Comparison of ENCODE assay signal across 9 cellular contexts in the genomic region with DNA sequence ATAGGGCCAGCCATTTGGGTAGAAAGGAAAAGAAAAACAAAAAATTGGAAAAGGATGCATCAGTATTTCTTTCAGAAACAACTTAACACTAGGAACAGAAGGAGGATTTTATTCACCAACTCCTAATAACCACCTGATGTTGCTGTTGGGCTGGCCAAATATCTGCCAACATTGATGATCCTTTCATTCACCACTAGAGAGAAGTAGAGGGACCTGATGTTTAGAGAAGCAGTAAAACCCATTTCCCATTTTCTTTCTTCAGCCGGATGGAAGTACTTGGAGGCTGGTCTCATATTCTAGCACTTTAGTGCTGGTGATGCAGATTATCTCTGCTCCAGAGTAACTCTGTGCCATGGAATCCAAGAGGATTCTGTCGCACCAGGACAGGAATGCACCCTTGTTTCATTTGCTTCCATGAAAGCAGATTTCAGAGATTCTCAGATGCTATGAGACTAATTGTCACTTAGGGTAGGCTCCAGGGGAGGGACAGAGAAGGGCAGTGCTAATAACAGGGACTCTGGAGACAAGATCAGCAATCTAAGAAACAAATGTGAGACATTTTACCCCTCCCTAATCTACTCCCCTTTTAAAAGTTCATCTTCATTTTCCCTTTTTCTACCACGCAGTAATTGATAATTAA. TPM values are rescaled to one million over a fixed set of nuclear protein-coding genes. Genes with fewer than 3 reads are reported as not detected.
A peak's percentile ranks its signal among the peaks of the same experiment; 100 is the strongest.
DNase-seq lines count a peak whose midpoint lies in the region; ATAC-seq and TF ChIP-seq lines count a peak whose summit lies in the region.
"Had no signal": no experiment of that assay in that cellular context is flagged by ENCODE, and none has a peak within 500 bp of the region (broad histone marks: within the 10 kb centered on the region; RNA-seq: fewer than 3 reads in every experiment).

No MANE protein-coding gene starts in this region.

- H3K36me3 Mint-ChIP-seq in activated B cell treated with CpG ODN at 0.5 μM for 24 hours (ENCODE audit: low read depth), result peaks cover 26% of the 10 kb centered on the region

- H3K4me1 Mint-ChIP-seq in activated B cell treated with CpG ODN at 0.5 μM for 24 hours, result peaks cover 18% of the 10 kb centered on the region

- TF ChIP-seq CTCF in GM12865 (IDR thresholded peaks at IDR 0.05; ENCODE audit: insufficient read depth, low read depth, low read length, missing control alignments), result peak; percentile 55
- no peak for TF ChIP-seq CTCF in activated B cell treated with CpG ODN at 0.5 μM for 24 hours (IDR thresholded peaks at IDR 0.05)
- TF ChIP-seq CTCF in fibroblast of villous mesenchyme (IDR thresholded peaks at IDR 0.05; ENCODE audit: insufficient read depth, low read depth, low read length), result peak; percentile 49

- peak overlapping the region; percentile 79 for H3K4me3 ChIP-seq in GM12865 (ENCODE audit: low read depth, low read length)
- H3K4me3 ChIP-seq in fibroblast of villous mesenchyme (ENCODE audit: low read depth, low read length), result no peak overlapping the region

- H3K4me3 Mint-ChIP-seq in activated B cell treated with CpG ODN at 0.5 μM for 24 hours, result peak overlapping the region; percentile 51

- DNase-seq in AML-193 (lab: John Stamatoyannopoulos, UW) (peak; percentile 89 to 91), GM12865 (ENCODE audit: low read depth) (peak; percentile 78), NCI-H2196 (lab: John Stamatoyannopoulos, UW; ENCODE audit: unreplicated experiment) (peak; percentile 48), activated B cell treated with CpG ODN at 0.5 μM for 24 hours (no peak), fibroblast of villous mesenchyme (ENCODE audit: low read depth) (peak; percentile 65)
- DNase-seq in stimulated activated naive CD4-positive, alpha-beta T cell (lab: John Stamatoyannopoulos, UW), result peak in 5 of 6 experiments; percentile 2 to 66 (median 47)

- POLR2A ChIA-PET in activated B cell treated with CpG ODN at 0.5 μM for 24 hours (lab: Charles Lee), result interaction anchor here (0.7 to 8.5 kb wide), 6 partner anchors 89 to 722 kb away, joined by 3 to 257 read pairs (median 44); a partner anchor contains a TSS

- CTCF ChIA-PET in activated B cell treated with CpG ODN at 0.5 μM for 24 hours (lab: Charles Lee), result interaction anchor here (0.9 to 7.3 kb wide), 10 partner anchors 10 to 950 kb away, joined by 3 to 112 read pairs (median 14); no protein-coding TSS in a partner anchor

- no peaks in the 10 kb centered on the region for H3K27me3 Mint-ChIP-seq in activated B cell treated with CpG ODN at 0.5 μM for 24 hours

- no peaks in the 10 kb centered on the region for H3K9me3 Mint-ChIP-seq in activated B cell treated with CpG ODN at 0.5 μM for 24 hours

- ATAC-seq in activated B cell treated with CpG ODN at 0.5 μM for 24 hours (ENCODE audit: low read depth) (no peak), HG02763 (IDR thresholded peaks at IDR 0.05; ENCODE audit: unreplicated experiment) (no peak), HG03432 (IDR thresholded peaks at IDR 0.05; ENCODE audit: unreplicated experiment) (no peak)

- peak overlapping the region; percentile 98 for H3K27ac Mint-ChIP-seq in activated B cell treated with CpG ODN at 0.5 μM for 24 hours

- intact Hi-C loops in activated B cell treated with CpG ODN at 0.5 μM for 24 hours (cut with micrococcal nuclease), result loop anchor here (1.0 to 5.0 kb wide), 6 partner anchors 455 to 1022 kb away; a partner anchor contains a TSS

RNA-seq across cellular contexts. Expression of a gene that starts 3.1 kb away (rescaled TPM):
- total RNA-seq in activated B cell treated with CpG ODN at 0.5 μM for 24 hours (2.4 and 2.6 TPM in 2 replicates), fibroblast of villous mesenchyme (0.86 and 0.97 TPM in 2 replicates)
- total RNA-seq: RPMI7951 had no signal

RNA-seq across cellular contexts. Expression of a gene that starts 3.1 kb away (rescaled TPM):
- 172 and 227 TPM in 2 replicates for total RNA-seq in activated B cell treated with CpG ODN at 0.5 μM for 24 hours
- 265 and 276 TPM in 2 replicates for total RNA-seq in fibroblast of villous mesenchyme

RNA-seq across cellular contexts. Expression of a gene that starts 42.2 kb away (rescaled TPM):
- 34.7 and 42.6 TPM in 2 replicates for total RNA-seq in activated B cell treated with CpG ODN at 0.5 μM for 24 hours
- total RNA-seq in fibroblast of villous mesenchyme, result 30.6 and 51.8 TPM in 2 replicates
- total RNA-seq: RPMI7951 had no signal
